In the genomic region with DNA sequence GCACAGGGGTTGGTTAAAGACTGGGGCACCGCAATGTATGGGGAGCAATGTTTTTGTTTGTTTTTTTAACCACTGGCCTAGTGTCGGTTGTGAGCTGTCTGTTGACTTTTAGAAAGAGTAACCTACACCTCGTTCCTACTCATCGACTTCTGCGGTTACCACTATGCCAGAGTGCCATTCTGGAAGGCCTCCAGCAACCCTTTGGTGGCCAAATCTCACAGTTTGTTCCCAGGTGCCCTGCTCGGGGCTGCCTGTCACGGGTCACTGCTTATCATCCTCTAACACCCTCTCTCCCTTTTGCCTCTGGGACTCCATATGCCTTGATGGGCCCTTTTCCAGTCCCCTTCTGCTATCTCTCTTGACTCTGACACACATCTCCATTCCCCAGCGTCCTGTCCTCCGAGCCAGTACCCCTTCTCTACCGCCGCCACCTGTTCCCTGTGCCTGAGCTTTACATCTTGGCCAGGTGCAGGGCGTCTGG, we compare ENCODE assay signal across 14 cellular contexts.
DNase-seq lines count a peak whose midpoint lies in the region; ATAC-seq and TF ChIP-seq lines count a peak whose summit lies in the region.
"Had no signal": no experiment of that assay in that cellular context is flagged by ENCODE, and none has a peak within 500 bp of the region (broad histone marks: within the 10 kb centered on the region; RNA-seq: fewer than 3 reads in every experiment).

No MANE protein-coding gene starts in this region.

- intact Hi-C loops in sigmoid colon (cut with DNase I), result no loop called here
- intact Hi-C loops in body of pancreas (cut with DNase I), result no loop called here

- DNase-seq in ELR (ENCODE audit: low read depth) (peak; percentile 63), NCI-H510A treated with DMSO at 0.1 percent for 48 hours (lab: John Stamatoyannopoulos, UW) (peak; percentile 49), erythroblast (lab: John Stamatoyannopoulos, UW) (peak; percentile 10 to 49), sigmoid colon (peak; percentile 27), body of pancreas (no peak), SKM-1 treated with dmso at 0.1 percent for 144 hours (lab: John Stamatoyannopoulos, UW; ENCODE audit: unreplicated experiment) (no peak), medulla oblongata (ENCODE audit: extremely low spot score) (no peak)
- DNase-seq: activated CD4-positive, alpha-beta T cell treated with anti-CD3 and anti-CD28 coated beads for 1 hour; activated naive CD8-positive, alpha-beta T cell treated with anti-CD3 and anti-CD28 coated beads, Interleukin-2, amount 10 ng/mL, durations not matched to agents 7 days and 5 days; DMS 273 treated with DMSO at 0.1 percent for 48 hours; mesendoderm; NCI-H2171; spleen had no signal

- H3K27ac ChIP-seq in sigmoid colon, result peak overlapping the region in 1 of 4 donors; percentile 63
- no peak overlapping the region for H3K27ac ChIP-seq in body of pancreas
- H3K27ac ChIP-seq: spleen had no signal

- H3K27me3 ChIP-seq in sigmoid colon (no peaks in the 10 kb centered on the region), body of pancreas (no peaks in the 10 kb centered on the region)
- H3K27me3 ChIP-seq: spleen had no signal

- H3K9me3 ChIP-seq in sigmoid colon (no peaks in the 10 kb centered on the region), body of pancreas (no peaks in the 10 kb centered on the region)
- H3K9me3 ChIP-seq: spleen had no signal

- H3K4me1 ChIP-seq in sigmoid colon (peaks cover 5 to 44% (median 43%) of the 10 kb centered on the region in 4 donors), body of pancreas (no peaks in the 10 kb centered on the region)
- H3K4me1 ChIP-seq: spleen had no signal

- no peak for ATAC-seq in body of pancreas
- ATAC-seq in GM21825 (IDR thresholded peaks at IDR 0.05; ENCODE audit: unreplicated experiment), result no peak

- no peaks in the 10 kb centered on the region for H3K36me3 ChIP-seq in sigmoid colon
- no peaks in the 10 kb centered on the region for H3K36me3 ChIP-seq in body of pancreas (replicated peaks in 1 of 2; ENCODE audit: insufficient read depth in 1 of 2, low read depth in 2 of 2)
- H3K36me3 ChIP-seq: spleen had no signal

- TF ChIP-seq EP300 in sigmoid colon (IDR thresholded peaks at IDR 0.05), result no peak

- TF ChIP-seq POLR2A in erythroblast (IDR thresholded peaks at IDR 0.05; ENCODE audit: low read length), result no peak
- no peak for TF ChIP-seq POLR2A in sigmoid colon (IDR thresholded peaks at IDR 0.05)
- no peak for TF ChIP-seq POLR2A in body of pancreas (IDR thresholded peaks at IDR 0.05)

- H3K4me3 ChIP-seq in sigmoid colon (no peak overlapping the region), body of pancreas (no peak overlapping the region)
- H3K4me3 ChIP-seq: spleen had no signal

- no peak for TF ChIP-seq CTCF in sigmoid colon (IDR thresholded peaks at IDR 0.05)
- no peak for TF ChIP-seq CTCF in body of pancreas (IDR thresholded peaks at IDR 0.05)

- WGBS in sigmoid colon, 2 donors, result 84 to 88% methylated on average over 11 to 12 of the region's 12 CpGs
- 83 to 88% methylated on average over 11 to 12 of the region's 12 CpGs for WGBS in body of pancreas, 2 donors

Comparison
In these comparisons a context has a peak if more than half of its experiments do, and no peak if none do; other contexts are left out.
1. DNase-seq: peak in ELR (single experiment), NCI-H510A treated with DMSO at 0.1 percent for 48 hours (single experiment), erythroblast (2 of 2) and sigmoid colon (single experiment); none in body of pancreas (0 of 4), SKM-1 treated with dmso at 0.1 percent for 144 hours (single experiment) and medulla oblongata (single experiment).